Comparison of ENCODE assay signal across 20 cellular contexts in genomic region chr20:29427201-29428060, GRCh38.
DNase-seq lines count a peak whose midpoint lies in the region; TF ChIP-seq lines count a peak whose summit lies in the region.
"Had no signal": no experiment of that assay in that cellular context is flagged by ENCODE, and none has a peak within 500 bp of the region (broad histone marks: within the 10 kb centered on the region; RNA-seq: fewer than 3 reads in every experiment).

No MANE protein-coding gene starts in this region.

- no peaks in the 10 kb centered on the region for H3K9me3 ChIP-seq in NT2/D1 (ENCODE audit: insufficient read depth, low read length)
- no peaks in the 10 kb centered on the region for H3K9me3 ChIP-seq in PC-9 (ENCODE audit: insufficient read depth, low read depth)
- H3K9me3 ChIP-seq: Peyer's patch, prostate gland, transverse colon had no signal

- no peaks in the 10 kb centered on the region for H3F3A ChIP-seq in PC-9 (ENCODE audit: insufficient read depth, low read depth)

- H3K9ac ChIP-seq in NT2/D1 (ENCODE audit: insufficient read length, low read depth): no peak overlapping the region

- in situ Hi-C loops in ACHN (cut with HindIII; ENCODE audit: low pct_ligation_motif_present, low pct_unique_long_range_greater_than_20kb, low sequenced_read_pairs): no loop called here

- H3K4me3 Mint-ChIP-seq in activated naive CD8-positive, alpha-beta T cell treated with anti-CD3 and anti-CD28 coated beads for 36 hours: peak overlapping the region; percentile 45
- H3K4me3 Mint-ChIP-seq: endodermal cell; H9; stimulated activated memory B cell treated with anti-CD40 and anti-IgM and Interleukin-4, amounts not matched to agents 10 μg/mL and 1 μg/mL and 100 μg/mL, for 72 hours had no signal

- no peak overlapping the region for H3K4me2 ChIP-seq in PC-9
- H3K4me2 ChIP-seq: hepatocyte had no signal

- CTCF ChIA-PET in PC-9 (lab: Charles Lee): no interaction called here

- no TSS peak for BruUV-seq in PC-9 (replicated peaks; lab: Mats Ljungman, UMichigan)

- H3K9me3 Mint-ChIP-seq in activated naive CD8-positive, alpha-beta T cell treated with anti-CD3 and anti-CD28 coated beads for 36 hours: no peaks in the 10 kb centered on the region
- H3K9me3 Mint-ChIP-seq: stimulated activated memory B cell treated with anti-CD40 and anti-IgM and Interleukin-4, amounts not matched to agents 10 μg/mL and 1 μg/mL and 100 μg/mL, for 72 hours had no signal

- H3K36me3 Mint-ChIP-seq in activated naive CD8-positive, alpha-beta T cell treated with anti-CD3 and anti-CD28 coated beads for 36 hours: no peaks in the 10 kb centered on the region
- H3K36me3 Mint-ChIP-seq: stimulated activated memory B cell treated with anti-CD40 and anti-IgM and Interleukin-4, amounts not matched to agents 10 μg/mL and 1 μg/mL and 100 μg/mL, for 72 hours had no signal

- H3K27ac ChIP-seq in PC-9: no peak overlapping the region
- H3K27ac ChIP-seq: hepatocyte, Peyer's patch, prostate gland had no signal

- TF ChIP-seq CTCF in PC-9 (conservative IDR thresholded peaks at IDR 0.05): no peak; the same call in 1 of the 2 replicates

- H4K20me1 ChIP-seq in PC-9 (ENCODE audit: insufficient read depth): no peaks in the 10 kb centered on the region

- H3K4me3 ChIP-seq in NT2/D1 (ENCODE audit: insufficient read length, low read depth) (peak overlapping the region; percentile 24), PC-9 (no peak overlapping the region)
- H3K4me3 ChIP-seq: hepatocyte, prostate gland had no signal

- POLR2A ChIA-PET in PC-9 (lab: Charles Lee; ENCODE audit: unreplicated experiment): no interaction called here

- DNase-seq in ACHN: peak; percentile 41
- peak; percentile 55 for DNase-seq in Daoy (ENCODE audit: low read depth)
- DNase-seq in NT2/D1 (ENCODE audit: low read depth, low spot score): no peak
- no peak for DNase-seq in activated naive CD8-positive, alpha-beta T cell treated with anti-CD3 and anti-CD28 coated beads for 36 hours
- no peak for DNase-seq in UCSD-AML1 (lab: John Stamatoyannopoulos, UW; ENCODE audit: unreplicated experiment)
- DNase-seq in mucosa of gallbladder (ENCODE audit: low spot score): no peak
- no peak for DNase-seq in PC-9
- DNase-seq: aorta, C1 segment of cervical spinal cord, cerebellar nuclear complex, DMS79, endodermal cell, H9, kidney glomerular epithelial cell, NCI-H187 treated with DMSO at 0.1 percent for 48 hours, transverse colon had no signal

- no peaks in the 10 kb centered on the region for H3K79me2 ChIP-seq in PC-9 (ENCODE audit: low read depth)
- H3K79me2 ChIP-seq: hepatocyte had no signal

- no peaks in the 10 kb centered on the region for H3K36me3 ChIP-seq in NT2/D1 (ENCODE audit: insufficient read depth, insufficient read length, low read length)
- no peaks in the 10 kb centered on the region for H3K36me3 ChIP-seq in PC-9 (ENCODE audit: low read depth)
- H3K36me3 ChIP-seq: Peyer's patch, prostate gland, transverse colon had no signal

- H3K27me3 Mint-ChIP-seq in activated naive CD8-positive, alpha-beta T cell treated with anti-CD3 and anti-CD28 coated beads for 36 hours: peaks cover 62% of the 10 kb centered on the region
- H3K27me3 Mint-ChIP-seq: stimulated activated memory B cell treated with anti-CD40 and anti-IgM and Interleukin-4, amounts not matched to agents 10 μg/mL and 1 μg/mL and 100 μg/mL, for 72 hours had no signal

- H3K9me2 ChIP-seq in PC-9 (ENCODE audit: insufficient read depth): no peaks in the 10 kb centered on the region

- peaks cover 32% of the 10 kb centered on the region for H3K27me3 ChIP-seq in NT2/D1 (ENCODE audit: insufficient read depth, insufficient read length)
- H3K27me3 ChIP-seq in PC-9 (ENCODE audit: insufficient read depth, low read depth): 0 out of 2 replicates have a peak, but pooled peaks cover 5% of the 10 kb centered on the region
- H3K27me3 ChIP-seq: hepatocyte had no signal

- H3K4me1 ChIP-seq in NT2/D1 (ENCODE audit: insufficient read depth, insufficient read length): no peaks in the 10 kb centered on the region
- no peaks in the 10 kb centered on the region for H3K4me1 ChIP-seq in PC-9 (replicated peaks; ENCODE audit: insufficient read depth)
- H3K4me1 ChIP-seq: Peyer's patch, prostate gland, transverse colon had no signal

- H2AFZ ChIP-seq in PC-9: no peak overlapping the region
- H2AFZ ChIP-seq: hepatocyte had no signal

- H3K4me1 Mint-ChIP-seq in activated naive CD8-positive, alpha-beta T cell treated with anti-CD3 and anti-CD28 coated beads for 36 hours: no peaks in the 10 kb centered on the region
- H3K4me1 Mint-ChIP-seq: endodermal cell; H9; stimulated activated memory B cell treated with anti-CD40 and anti-IgM and Interleukin-4, amounts not matched to agents 10 μg/mL and 1 μg/mL and 100 μg/mL, for 72 hours had no signal

- intact Hi-C loops in PC-9 (cut with micrococcal nuclease; ENCODE audit: unreplicated experiment): no loop called here

- no peak overlapping the region for H3K27ac Mint-ChIP-seq in activated naive CD8-positive, alpha-beta T cell treated with anti-CD3 and anti-CD28 coated beads for 36 hours
- H3K27ac Mint-ChIP-seq: endodermal cell; H9; stimulated activated memory B cell treated with anti-CD40 and anti-IgM and Interleukin-4, amounts not matched to agents 10 μg/mL and 1 μg/mL and 100 μg/mL, for 72 hours had no signal

Comparison
In these comparisons a context has a peak if more than half of its experiments do, and no peak if none do; other contexts are left out.
1. DNase-seq: peak in ACHN (single experiment) and Daoy (single experiment); none in NT2/D1 (single experiment), activated naive CD8-positive, alpha-beta T cell treated with anti-CD3 and anti-CD28 coated beads for 36 hours (single experiment), UCSD-AML1 (single experiment), mucosa of gallbladder (single experiment) and PC-9 (0 of 2).